Comparison of ENCODE assay signal across 26 cellular contexts in the genomic region with DNA sequence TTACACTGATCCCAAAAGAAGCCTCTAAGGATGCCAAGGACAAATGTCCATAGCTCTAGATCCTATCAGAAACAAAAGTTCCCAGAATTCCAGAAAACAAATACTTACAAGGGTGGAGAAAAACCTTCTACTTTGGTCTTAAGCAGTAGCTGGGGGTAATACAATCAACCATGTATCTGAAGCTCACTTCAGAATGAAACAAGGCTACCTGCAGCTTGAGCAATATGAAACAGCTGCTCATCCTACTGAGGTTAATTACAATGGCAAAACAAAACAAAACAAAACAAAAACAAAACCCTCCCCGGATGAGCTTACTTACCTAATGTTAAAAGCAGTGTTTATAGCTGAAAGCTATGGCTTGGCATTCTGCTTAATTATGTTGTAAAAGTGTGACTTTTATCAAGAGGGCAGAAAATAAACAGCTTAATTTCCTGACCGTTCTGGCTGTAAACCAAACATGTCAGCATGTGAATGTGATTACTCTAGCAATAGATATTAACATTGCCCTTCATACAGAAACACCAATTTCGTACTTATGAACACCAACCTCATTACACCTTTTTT.
"Had no signal": no experiment of that assay in that cellular context is flagged by ENCODE, and none has a peak within 500 bp of the region (broad histone marks: within the 10 kb centered on the region; RNA-seq: fewer than 3 reads in every experiment).

No MANE protein-coding gene starts in this region.

- H3K27ac Mint-ChIP-seq: activated CD8-positive, alpha-beta T cell treated with anti-CD3 and anti-CD28 coated beads, Interleukin-2, amount 10 ng/mL, durations not matched to agents 7 days and 5 days; activated naive CD4-positive, alpha-beta T cell treated with anti-CD3 and anti-CD28 coated beads, Interleukin-2, amount 50 U/mL, for 72 hours; activated T-helper 1 cell treated with anti-CD3 and anti-CD28 coated beads, Interleukin-12 subunit alpha, Interleukin-12 subunit beta, Interleukin-2, Interleukin-4 antibody, amounts not matched to agents 30 ng/mL and 10 ng/mL and 1 ng/mL, durations not matched to agents 14 hours and 24 hours and 36 hours; immature natural killer cell; mesothelial cell of epicardium; natural killer cell; stimulated activated naive CD8-positive, alpha-beta T cell treated with anti-CD3 and anti-CD28 coated beads, Interleukin-15, Interleukin-2, amounts not matched to agents 100 ng/mL and 50 ng/mL, for 24 hours had no signal

- H3K27me3 Mint-ChIP-seq: stimulated activated naive CD8-positive, alpha-beta T cell treated with anti-CD3 and anti-CD28 coated beads, Interleukin-15, Interleukin-2, amounts not matched to agents 100 ng/mL and 50 ng/mL, for 24 hours had no signal

- H3K36me3 Mint-ChIP-seq: natural killer cell had no signal

- H3K9me3 Mint-ChIP-seq: activated naive CD4-positive, alpha-beta T cell treated with anti-CD3 and anti-CD28 coated beads, Interleukin-2, amount 50 U/mL, for 72 hours; activated T-helper 1 cell treated with anti-CD3 and anti-CD28 coated beads, Interleukin-12 subunit alpha, Interleukin-12 subunit beta, Interleukin-2, Interleukin-4 antibody, amounts not matched to agents 30 ng/mL and 10 ng/mL and 1 ng/mL, durations not matched to agents 14 hours and 24 hours and 36 hours; immature natural killer cell; mesothelial cell of epicardium; natural killer cell; stimulated activated naive CD8-positive, alpha-beta T cell treated with anti-CD3 and anti-CD28 coated beads, Interleukin-15, Interleukin-2, amounts not matched to agents 100 ng/mL and 50 ng/mL, for 24 hours had no signal

- DNase-seq: activated CD4-positive, alpha-beta T cell treated with anti-CD3 and anti-CD28 coated beads for 1 hour; activated CD4-positive, alpha-beta T cell treated with anti-CD3 and anti-CD28 coated beads, Interleukin-2, amount 50 U/mL, for 1 hour; activated CD8-positive, alpha-beta T cell treated with anti-CD3 and anti-CD28 coated beads, Interleukin-2, amount 10 ng/mL, durations not matched to agents 7 days and 5 days; aorta; brain microvascular endothelial cell; caudate nucleus; dermis blood vessel endothelial cell; effector CD8-positive, alpha-beta T cell; glutamatergic neuron; immature natural killer cell; kidney glomerular epithelial cell; left ventricle myocardium superior; mammary epithelial cell; natural killer cell; ovary; psoas muscle; spleen; stimulated activated CD4-positive, alpha-beta T cell treated with anti-CD3 and anti-CD28 coated beads, Interleukin-4, amount 100 ng/mL, for 4 hours; substantia nigra; thyroid gland had no signal

- H3K4me3 Mint-ChIP-seq: activated CD8-positive, alpha-beta T cell treated with anti-CD3 and anti-CD28 coated beads, Interleukin-2, amount 10 ng/mL, durations not matched to agents 7 days and 5 days; activated T-helper 1 cell treated with anti-CD3 and anti-CD28 coated beads, Interleukin-12 subunit alpha, Interleukin-12 subunit beta, Interleukin-2, Interleukin-4 antibody, amounts not matched to agents 30 ng/mL and 10 ng/mL and 1 ng/mL, durations not matched to agents 14 hours and 24 hours and 36 hours; immature natural killer cell; mesothelial cell of epicardium; natural killer cell; stimulated activated naive CD8-positive, alpha-beta T cell treated with anti-CD3 and anti-CD28 coated beads, Interleukin-15, Interleukin-2, amounts not matched to agents 100 ng/mL and 50 ng/mL, for 24 hours had no signal

- H3K4me1 Mint-ChIP-seq: immature natural killer cell, mesothelial cell of epicardium had no signal

- FAIRE-seq: frontal cortex, TTC549 had no signal
